10 cellular contexts compared by ENCODE assay signal in genomic region chr15:75531041-75531450, GRCh38. TPM values are rescaled to one million over a fixed set of nuclear protein-coding genes. Genes with fewer than 3 reads are reported as not detected.
DNase-seq lines count a peak whose midpoint lies in the region; ATAC-seq and TF ChIP-seq lines count a peak whose summit lies in the region.
"Had no signal": no experiment of that assay in that cellular context is flagged by ENCODE, and none has a peak within 500 bp of the region (broad histone marks: within the 10 kb centered on the region; RNA-seq: fewer than 3 reads in every experiment).

No MANE protein-coding gene starts in this region.

- H3K9ac ChIP-seq in adipocyte (ENCODE audit: low read length): no peak overlapping the region

- no peak for TF ChIP-seq CTCF in OCI-LY7 (conservative IDR thresholded peaks at IDR 0.05; ENCODE audit: low read length)

- H3K4me1 Mint-ChIP-seq in stimulated activated memory B cell treated with anti-CD40 and anti-IgM and Interleukin-4, amounts not matched to agents 10 μg/mL and 1 μg/mL and 100 μg/mL, for 72 hours: peaks cover 7% of the 10 kb centered on the region
- H3K4me1 Mint-ChIP-seq in CD4-positive, alpha-beta memory T cell: peaks cover 13 to 29% (median 23%) of the 10 kb centered on the region in 4 donors

- no peak overlapping the region for H3K27ac ChIP-seq in CD4-positive, alpha-beta memory T cell (ENCODE audit: low read depth, low read length)
- H3K27ac ChIP-seq in OCI-LY7 (ENCODE audit: low read depth, low read length, poor library complexity, severe bottlenecking): no peak overlapping the region

- intact Hi-C loops in CD4-positive, alpha-beta memory T cell (cut with micrococcal nuclease): no loop called here
- intact Hi-C loops in OCI-LY7 (cut with micrococcal nuclease; ENCODE audit: unreplicated experiment): no loop called here

- H4K20me1 ChIP-seq in OCI-LY7 (ENCODE audit: insufficient read depth, low read length): peaks cover 7% of the 10 kb centered on the region; the same call in 1 of the 2 replicates

- no peak for ATAC-seq in stimulated activated memory B cell treated with anti-CD40 and anti-IgM and Interleukin-4, amounts not matched to agents 10 μg/mL and 1 μg/mL and 100 μg/mL, for 72 hours

- no peaks in the 10 kb centered on the region for H3K9me3 Mint-ChIP-seq in stimulated activated memory B cell treated with anti-CD40 and anti-IgM and Interleukin-4, amounts not matched to agents 10 μg/mL and 1 μg/mL and 100 μg/mL, for 72 hours
- H3K9me3 Mint-ChIP-seq in CD4-positive, alpha-beta memory T cell: no peaks in the 10 kb centered on the region

- CTCF ChIA-PET in CD4-positive, alpha-beta memory T cell (lab: Charles Lee; ENCODE audit: partially characterized antibody): interaction anchor here (1.1 kb wide), 1 partner anchor 47 kb away, joined by 3 read pairs; no protein-coding TSS in a partner anchor
- CTCF ChIA-PET in OCI-LY7 (lab: Charles Lee; ENCODE audit: unreplicated experiment): no interaction called here

- H3K79me2 ChIP-seq in OCI-LY7 (ENCODE audit: insufficient read depth, low read depth, low read length): no peaks in the 10 kb centered on the region

- POLR2A ChIA-PET in CD4-positive, alpha-beta memory T cell (lab: Charles Lee; ENCODE audit: partially characterized antibody): no interaction called here
- POLR2A ChIA-PET in OCI-LY7 (lab: Charles Lee): no interaction called here

- BruUV-seq in OCI-LY7 (replicated peaks; lab: Mats Ljungman, UMichigan): no TSS peak

- DNase-seq in GM03348 (ENCODE audit: low spot score) (peak; percentile 29), adipocyte (ENCODE audit: low read depth) (peak; percentile 57), globus pallidus (ENCODE audit: low spot score) (peak; percentile 50), putamen (ENCODE audit: low spot score) (peak; percentile 38), HuH-7.5 (ENCODE audit: low spot score) (no peak), OCI-LY7 (ENCODE audit: low spot score) (no peak)
- DNase-seq in CD4-positive, alpha-beta memory T cell: no peak
- DNase-seq: erythroblast; NK-92 treated with Interleukin-12 subunit alpha and Interleukin-12 subunit beta, amount 100 ng/mL, for 24 hours had no signal

- H3K4me2 ChIP-seq in OCI-LY7 (ENCODE audit: low read length): no peak overlapping the region

- H3K36me3 ChIP-seq in adipocyte (ENCODE audit: control insufficient read depth, insufficient read depth, low read length, severe bottlenecking) (peaks cover 9% of the 10 kb centered on the region), OCI-LY7 (ENCODE audit: insufficient read depth, low read length) (peaks cover 15% of the 10 kb centered on the region)
- H3K36me3 ChIP-seq in CD4-positive, alpha-beta memory T cell (ENCODE audit: insufficient read depth, low read length): peaks cover 12% of the 10 kb centered on the region

- no peak overlapping the region for H3K27ac Mint-ChIP-seq in stimulated activated memory B cell treated with anti-CD40 and anti-IgM and Interleukin-4, amounts not matched to agents 10 μg/mL and 1 μg/mL and 100 μg/mL, for 72 hours
- peak overlapping the region in 2 of 7 donors; percentile 18 to 44 for H3K27ac Mint-ChIP-seq in CD4-positive, alpha-beta memory T cell

- H3K36me3 Mint-ChIP-seq in stimulated activated memory B cell treated with anti-CD40 and anti-IgM and Interleukin-4, amounts not matched to agents 10 μg/mL and 1 μg/mL and 100 μg/mL, for 72 hours: peaks cover 16% of the 10 kb centered on the region
- H3K36me3 Mint-ChIP-seq in CD4-positive, alpha-beta memory T cell: peaks cover 12 to 13% of the 10 kb centered on the region in 2 donors

- no peaks in the 10 kb centered on the region for H3K27me3 ChIP-seq in adipocyte (replicated peaks; ENCODE audit: control insufficient read depth, insufficient read depth, low read length)
- H3K27me3 ChIP-seq in CD4-positive, alpha-beta memory T cell (ENCODE audit: insufficient read depth, low read length): no peaks in the 10 kb centered on the region

- H3K4me3 Mint-ChIP-seq in stimulated activated memory B cell treated with anti-CD40 and anti-IgM and Interleukin-4, amounts not matched to agents 10 μg/mL and 1 μg/mL and 100 μg/mL, for 72 hours: no peak overlapping the region
- H3K4me3 Mint-ChIP-seq in CD4-positive, alpha-beta memory T cell: no peak overlapping the region

- peak overlapping the region; percentile 54 for H3K4me3 ChIP-seq in adipocyte (ENCODE audit: low read length)
- no peak overlapping the region for H3K4me3 ChIP-seq in CD4-positive, alpha-beta memory T cell (ENCODE audit: low read length in 2 of 2)
- no peak overlapping the region for H3K4me3 ChIP-seq in OCI-LY7 (ENCODE audit: low read depth, low read length, poor library complexity, severe bottlenecking)

- no peaks in the 10 kb centered on the region for H3K9me3 ChIP-seq in adipocyte (ENCODE audit: control insufficient read depth, low read length)
- H3K9me3 ChIP-seq in CD4-positive, alpha-beta memory T cell (ENCODE audit: control insufficient read depth in 1 of 2, low read length in 2 of 2): no peaks in the 10 kb centered on the region
- H3K9me3 ChIP-seq in OCI-LY7 (ENCODE audit: low read length): no peaks in the 10 kb centered on the region

- peaks cover 33% of the 10 kb centered on the region for H3K4me1 ChIP-seq in adipocyte (ENCODE audit: control insufficient read depth, insufficient read depth, low read length)
- no peaks in the 10 kb centered on the region for H3K4me1 ChIP-seq in CD4-positive, alpha-beta memory T cell (ENCODE audit: insufficient read depth, low read length)
- no peaks in the 10 kb centered on the region for H3K4me1 ChIP-seq in OCI-LY7 (ENCODE audit: insufficient read depth, low read length, poor library complexity, severe bottlenecking)

- no peak overlapping the region for H2AFZ ChIP-seq in OCI-LY7 (ENCODE audit: low read length)

- no peaks in the 10 kb centered on the region for H3K9me2 ChIP-seq in OCI-LY7 (ENCODE audit: insufficient read depth, low read length)

- H3K27me3 Mint-ChIP-seq in stimulated activated memory B cell treated with anti-CD40 and anti-IgM and Interleukin-4, amounts not matched to agents 10 μg/mL and 1 μg/mL and 100 μg/mL, for 72 hours: no peaks in the 10 kb centered on the region
- H3K27me3 Mint-ChIP-seq in CD4-positive, alpha-beta memory T cell: no peaks in the 10 kb centered on the region

RNA-seq across cellular contexts. Expression of gene PTPN9, which starts 48.1 kb away (rescaled TPM):
- 10 to 100 TPM; 15.9 to 16.6 TPM for total RNA-seq in CD4-positive, alpha-beta memory T cell
- 10 to 100 TPM; 26.5 to 31.7 TPM for polyA plus RNA-seq in CD4-positive, alpha-beta memory T cell
- 12.5 and 16.5 TPM in 2 replicates for total RNA-seq in OCI-LY7 (2014; rRNA removed; shearing (Covaris generic))
- total RNA-seq in OCI-LY7 (2022): 38.5 and 39.2 TPM in 2 replicates

Comparison
In these comparisons a context has a peak if more than half of its experiments do, and no peak if none do; other contexts are left out.
1. DNase-seq: peak in GM03348 (single experiment), adipocyte (single experiment), globus pallidus (single experiment) and putamen (single experiment); none in CD4-positive, alpha-beta memory T cell (0 of 5), HuH-7.5 (single experiment) and OCI-LY7 (single experiment).